Comparison of ENCODE assay signal across 24 cellular contexts in the genomic region with DNA sequence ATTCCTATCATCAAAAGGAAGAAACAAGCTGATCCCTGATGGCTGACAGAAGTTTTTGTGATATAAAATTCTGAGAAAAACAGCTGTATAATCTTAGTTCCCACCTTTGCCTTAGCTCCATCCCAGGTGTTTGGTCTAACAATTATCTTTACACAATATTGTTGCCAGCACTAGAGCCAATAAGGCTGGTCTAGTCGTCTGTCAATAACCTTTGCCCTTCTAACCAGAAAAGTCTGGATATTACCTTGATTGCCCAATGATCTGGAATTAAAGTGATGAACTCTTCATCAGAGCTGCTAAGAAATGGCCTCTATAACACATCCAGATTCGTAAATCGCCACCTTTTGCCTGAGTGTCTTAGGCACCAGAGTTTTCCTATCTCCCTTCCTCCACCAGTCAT.
"Had no signal": no experiment of that assay in that cellular context is flagged by ENCODE, and none has a peak within 500 bp of the region (broad histone marks: within the 10 kb centered on the region; RNA-seq: fewer than 3 reads in every experiment).

No MANE protein-coding gene starts in this region.

- H3K9me3 Mint-ChIP-seq: natural killer cell treated with Interleukin-12 subunit alpha and Interleukin-12 subunit beta and Interleukin-15 and Interleukin-18, amount 100 ng/mL, for 72 hours; stimulated activated memory B cell treated with anti-CD40 and anti-IgM and Interleukin-4, amounts not matched to agents 10 μg/mL and 1 μg/mL and 100 μg/mL, for 72 hours; stimulated activated naive CD8-positive, alpha-beta T cell treated with anti-CD3 and anti-CD28 coated beads, Interleukin-15, amount 100 ng/mL, for 72 hours; type B pancreatic cell had no signal

- H3K27me3 ChIP-seq: left lung, ovary, right atrium auricular region, right lobe of liver, tibial nerve, uterus had no signal

- H3K27me3 Mint-ChIP-seq: naive thymus-derived CD4-positive, alpha-beta T cell; stimulated activated naive CD8-positive, alpha-beta T cell treated with anti-CD3 and anti-CD28 coated beads, Interleukin-15, amount 100 ng/mL, for 72 hours; type B pancreatic cell had no signal

- H3K27ac Mint-ChIP-seq: mesothelial cell of epicardium; naive thymus-derived CD4-positive, alpha-beta T cell; natural killer cell treated with Interleukin-12 subunit alpha and Interleukin-12 subunit beta and Interleukin-15 and Interleukin-18, amount 100 ng/mL, for 72 hours; progenitor cell of endocrine pancreas; stimulated activated memory B cell treated with anti-CD40 and anti-IgM and Interleukin-4, amounts not matched to agents 10 μg/mL and 1 μg/mL and 100 μg/mL, for 72 hours; stimulated activated naive CD8-positive, alpha-beta T cell treated with anti-CD3 and anti-CD28 coated beads, Interleukin-15, amount 100 ng/mL, for 72 hours; type B pancreatic cell had no signal

- H3K9me3 ChIP-seq: left lung, lower lobe of right lung, ovary, right atrium auricular region, right lobe of liver, tibial nerve, uterus had no signal

- H3K36me3 Mint-ChIP-seq: mesothelial cell of epicardium; naive thymus-derived CD4-positive, alpha-beta T cell; natural killer cell treated with Interleukin-12 subunit alpha and Interleukin-12 subunit beta and Interleukin-15 and Interleukin-18, amount 100 ng/mL, for 72 hours; stimulated activated memory B cell treated with anti-CD40 and anti-IgM and Interleukin-4, amounts not matched to agents 10 μg/mL and 1 μg/mL and 100 μg/mL, for 72 hours had no signal

- H3K4me3 Mint-ChIP-seq: mesothelial cell of epicardium; naive thymus-derived CD4-positive, alpha-beta T cell; natural killer cell treated with Interleukin-12 subunit alpha and Interleukin-12 subunit beta and Interleukin-15 and Interleukin-18, amount 100 ng/mL, for 72 hours; stimulated activated memory B cell treated with anti-CD40 and anti-IgM and Interleukin-4, amounts not matched to agents 10 μg/mL and 1 μg/mL and 100 μg/mL, for 72 hours; stimulated activated naive CD8-positive, alpha-beta T cell treated with anti-CD3 and anti-CD28 coated beads, Interleukin-15, amount 100 ng/mL, for 72 hours; type B pancreatic cell had no signal

- H3K27ac ChIP-seq: left lung, lower lobe of right lung, ovary, right atrium auricular region, right lobe of liver, tibial nerve, uterus had no signal

- H3K36me3 ChIP-seq: left lung, lower lobe of right lung, ovary, right atrium auricular region, right lobe of liver, tibial nerve, uterus had no signal

- DNase-seq: islet precursor cell; left lung; lower lobe of right lung; mammary epithelial cell; mesendoderm; naive thymus-derived CD4-positive, alpha-beta T cell; ovary; right lobe of liver; stimulated activated CD4-positive, alpha-beta T cell treated with anti-CD3 and anti-CD28 coated beads, Interleukin-1b, Interleukin-23, amount 100 ng/mL, for 48 hours; stimulated activated CD4-positive, alpha-beta T cell treated with anti-CD3 and anti-CD28 coated beads, Interleukin-2, amount 100 ng/mL, for 48 hours; stimulated activated CD4-positive, alpha-beta T cell treated with anti-CD3 and anti-CD28 coated beads, Interleukin-4, amount 100 ng/mL, for 4 hours; stimulated activated CD8-positive, alpha-beta memory T cell treated with anti-CD3 and anti-CD28 coated beads, Interleukin-4, amount 100 ng/mL, for 48 hours; stimulated activated naive CD4-positive, alpha-beta T cell treated with Interleukin-2 at 50 U/mL for 16 hours; stimulated activated naive CD8-positive, alpha-beta T cell treated with anti-CD3 and anti-CD28 coated beads, Interleukin-15, amount 100 ng/mL, for 72 hours; substantia nigra; uterus had no signal

- H3K4me2 ChIP-seq: smooth muscle cell had no signal

- H3K4me3 ChIP-seq: left lung, lower lobe of right lung, ovary, right atrium auricular region, right lobe of liver, smooth muscle cell, tibial nerve, uterus had no signal

- H3K4me1 Mint-ChIP-seq: mesothelial cell of epicardium; stimulated activated memory B cell treated with anti-CD40 and anti-IgM and Interleukin-4, amounts not matched to agents 10 μg/mL and 1 μg/mL and 100 μg/mL, for 72 hours had no signal

- H3K4me1 ChIP-seq: left lung, lower lobe of right lung, right atrium auricular region, right lobe of liver, uterus had no signal

- ATAC-seq: left lung; lower lobe of right lung; naive thymus-derived CD4-positive, alpha-beta T cell; natural killer cell treated with Interleukin-12 subunit alpha and Interleukin-12 subunit beta and Interleukin-15 and Interleukin-18, amount 100 ng/mL, for 72 hours; stimulated activated memory B cell treated with anti-CD40 and anti-IgM and Interleukin-4, amounts not matched to agents 10 μg/mL and 1 μg/mL and 100 μg/mL, for 72 hours; stimulated activated naive CD8-positive, alpha-beta T cell treated with anti-CD3 and anti-CD28 coated beads, Interleukin-15, amount 100 ng/mL, for 72 hours had no signal
